Comparison of ENCODE assay signal across 8 cellular contexts in the genomic region with DNA sequence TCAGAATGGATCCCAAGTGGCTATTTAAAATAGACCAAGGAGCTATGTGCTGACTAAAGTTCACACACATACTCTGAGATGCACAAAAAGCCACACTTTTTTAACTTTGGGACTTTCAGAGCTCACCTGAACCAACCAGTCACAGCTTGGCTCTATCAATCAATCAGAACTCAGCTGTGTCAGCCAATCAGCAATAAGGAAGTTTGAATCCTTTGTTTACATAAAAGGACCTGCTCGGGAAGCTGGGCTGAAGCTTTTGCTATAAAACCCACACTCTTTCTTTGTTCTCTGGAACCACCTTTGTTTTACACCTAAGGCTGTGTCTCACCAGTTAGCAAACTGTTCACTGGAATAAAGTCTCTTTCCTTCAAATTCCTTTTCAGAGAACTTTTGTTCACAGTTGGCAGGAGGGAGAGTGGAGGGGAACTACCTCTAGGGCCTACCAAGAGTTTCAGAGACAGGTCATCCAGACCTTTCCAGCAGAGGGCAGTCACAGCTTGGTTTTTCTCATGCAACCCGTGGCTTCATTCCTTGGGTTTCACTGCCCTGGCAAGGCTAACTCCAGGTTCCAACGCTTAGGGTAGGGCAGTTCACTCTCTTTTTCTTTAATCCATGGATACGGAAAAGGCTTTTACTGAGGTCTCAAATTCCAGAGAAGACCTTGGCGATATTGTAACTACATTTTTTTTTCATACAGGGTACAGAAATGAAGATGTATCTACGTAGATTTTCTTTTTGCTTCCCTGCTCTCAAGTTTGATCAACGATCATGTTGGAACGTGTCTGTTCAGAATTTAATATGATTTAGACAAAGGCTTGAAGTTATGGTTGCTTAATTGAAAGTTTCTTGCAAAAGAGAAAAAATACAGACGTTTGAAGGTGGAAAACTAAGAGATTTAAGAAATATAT.
DNase-seq lines count a peak whose midpoint lies in the region; ATAC-seq and TF ChIP-seq lines count a peak whose summit lies in the region.

No MANE protein-coding gene starts in this region.

- CTCF ChIA-PET in activated CD8-positive, alpha-beta T cell treated with anti-CD3 and anti-CD28 coated beads, Interleukin-2, amount 10 ng/mL, durations not matched to agents 7 days and 5 days (lab: Charles Lee), result interaction anchor here (0.6 to 5.2 kb wide), 71 partner anchors 9 to 1067 kb away, joined by 3 to 80 read pairs (median 5); a partner anchor contains a TSS

- peak; percentile 84 for ATAC-seq in GM19328 (IDR thresholded peaks at IDR 0.05; ENCODE audit: unreplicated experiment)
- peak; percentile 78 for ATAC-seq in HG03469 (IDR thresholded peaks at IDR 0.05; ENCODE audit: unreplicated experiment)
- ATAC-seq in activated CD8-positive, alpha-beta T cell treated with anti-CD3 and anti-CD28 coated beads, Interleukin-2, amount 10 ng/mL, durations not matched to agents 7 days and 5 days, result peak; percentile 95

- no peaks in the 10 kb centered on the region for H3K36me3 Mint-ChIP-seq in CD14-positive monocyte
- H3K36me3 Mint-ChIP-seq in activated CD8-positive, alpha-beta T cell treated with anti-CD3 and anti-CD28 coated beads, Interleukin-2, amount 10 ng/mL, durations not matched to agents 7 days and 5 days (ENCODE audit: low read depth), result peaks cover 3% of the 10 kb centered on the region

- peaks cover 0 to 2% (median 0%) of the 10 kb centered on the region in 3 donors for H3K27me3 Mint-ChIP-seq in CD14-positive monocyte (ENCODE audit: low read depth in 3 of 3)
- H3K27me3 Mint-ChIP-seq in activated CD8-positive, alpha-beta T cell treated with anti-CD3 and anti-CD28 coated beads, Interleukin-2, amount 10 ng/mL, durations not matched to agents 7 days and 5 days (ENCODE audit: low read depth), result no peaks in the 10 kb centered on the region

- POLR2A ChIA-PET in activated CD8-positive, alpha-beta T cell treated with anti-CD3 and anti-CD28 coated beads, Interleukin-2, amount 10 ng/mL, durations not matched to agents 7 days and 5 days (lab: Charles Lee), result interaction anchor here (1.0 kb wide), 1 partner anchor 208 kb away, joined by 3 read pairs; no protein-coding TSS in a partner anchor

- H3K4me1 Mint-ChIP-seq in CD14-positive monocyte, result peaks cover 4% of the 10 kb centered on the region
- H3K4me1 Mint-ChIP-seq in activated CD8-positive, alpha-beta T cell treated with anti-CD3 and anti-CD28 coated beads, Interleukin-2, amount 10 ng/mL, durations not matched to agents 7 days and 5 days (ENCODE audit: low read depth), result peaks cover 15% of the 10 kb centered on the region

- intact Hi-C loops in CD14-positive monocyte (cut with micrococcal nuclease), result loop anchor here (5.0 to 10.0 kb wide), 2 partner anchors 205 to 678 kb away; no protein-coding TSS in a partner anchor

- DNase-seq in CD14-positive monocyte (ENCODE audit: low spot score) (peak; percentile 61), NCI-H748 (lab: John Stamatoyannopoulos, UW; ENCODE audit: unreplicated experiment) (peak; percentile 79), medulla oblongata (ENCODE audit: extremely low spot score) (peak; percentile 95)
- peak; percentile 87 for DNase-seq in activated CD8-positive, alpha-beta T cell treated with anti-CD3 and anti-CD28 coated beads, Interleukin-2, amount 10 ng/mL, durations not matched to agents 7 days and 5 days
- DNase-seq in effector CD8-positive, alpha-beta T cell (lab: John Stamatoyannopoulos, UW), result peak; percentile 56
- DNase-seq in stimulated activated CD8-positive, alpha-beta memory T cell treated with anti-CD3 and anti-CD28 coated beads, Interleukin-15, amount 100 ng/mL, for 1 hour (ENCODE audit: low read depth), result peak; percentile 67

- peak overlapping the region in 1 of 7 donors; percentile 20 for H3K27ac Mint-ChIP-seq in CD14-positive monocyte
- H3K27ac Mint-ChIP-seq in activated CD8-positive, alpha-beta T cell treated with anti-CD3 and anti-CD28 coated beads, Interleukin-2, amount 10 ng/mL, durations not matched to agents 7 days and 5 days, result peak overlapping the region; percentile 24

- H3K9me3 Mint-ChIP-seq in CD14-positive monocyte, result peaks cover 0 to 3% (median 0%) of the 10 kb centered on the region in 7 donors
- peaks cover 3% of the 10 kb centered on the region for H3K9me3 Mint-ChIP-seq in activated CD8-positive, alpha-beta T cell treated with anti-CD3 and anti-CD28 coated beads, Interleukin-2, amount 10 ng/mL, durations not matched to agents 7 days and 5 days (ENCODE audit: insufficient read depth)

- peak; percentile 86 for TF ChIP-seq CTCF in CD14-positive monocyte (IDR thresholded peaks at IDR 0.05)

- peak overlapping the region in 1 of 2 donors; percentile 42 for H3K4me3 Mint-ChIP-seq in CD14-positive monocyte
- H3K4me3 Mint-ChIP-seq in activated CD8-positive, alpha-beta T cell treated with anti-CD3 and anti-CD28 coated beads, Interleukin-2, amount 10 ng/mL, durations not matched to agents 7 days and 5 days, result no peak overlapping the region

Comparison
In these comparisons a context has a peak if more than half of its experiments do, and no peak if none do; other contexts are left out.
1. Peak in every context shown above with its lines: DNase-seq and ATAC-seq.